ENCODE assay signal across 8 cellular contexts in the genomic region with DNA sequence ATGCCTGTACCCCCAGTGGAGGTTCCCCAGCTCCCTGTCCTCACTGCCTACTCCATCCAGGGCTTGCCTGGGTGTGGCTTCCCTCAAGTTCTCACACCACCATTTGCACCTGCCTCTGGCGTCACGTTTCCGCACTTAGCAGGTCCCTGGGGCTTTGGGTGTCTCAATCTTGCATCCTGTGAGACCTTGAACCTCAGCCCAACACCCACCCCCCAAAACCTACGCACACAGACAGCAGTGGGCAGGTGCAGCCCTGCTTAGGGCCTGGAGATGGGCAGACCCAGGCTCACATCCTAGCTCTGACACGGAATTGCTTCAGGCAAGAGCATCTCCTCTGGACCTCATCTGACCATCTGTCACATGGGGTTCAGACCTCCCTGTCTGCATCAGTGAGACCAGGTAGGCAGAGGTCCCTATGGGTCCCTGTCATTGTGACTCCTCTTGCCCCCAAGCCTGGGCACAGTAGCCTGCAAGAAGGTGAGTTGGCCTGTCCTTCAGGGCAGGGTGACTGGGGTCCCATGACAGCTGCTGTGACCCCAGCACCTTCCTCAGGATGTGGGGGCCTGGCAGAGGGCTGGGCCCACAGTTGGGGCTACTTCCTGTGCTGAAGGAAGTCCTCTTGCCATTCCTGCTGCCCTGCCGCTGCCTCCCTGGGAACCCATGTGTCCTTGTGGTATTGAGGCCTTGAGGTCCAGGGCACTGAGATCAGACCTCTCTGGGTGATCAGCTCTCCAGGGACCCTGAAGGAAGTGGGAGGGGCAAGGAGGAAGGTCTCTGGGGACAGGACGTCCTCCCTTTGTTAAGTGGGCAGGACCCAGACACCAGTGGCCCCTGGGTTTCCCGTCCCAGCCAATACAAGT. TPM values are rescaled to one million over a fixed set of nuclear protein-coding genes. Genes with fewer than 3 reads are reported as not detected.
DNase-seq lines count a peak whose midpoint lies in the region; ATAC-seq and TF ChIP-seq lines count a peak whose summit lies in the region.

No MANE protein-coding gene starts in this region.

- TF ChIP-seq POLR2A in tibial nerve (IDR thresholded peaks at IDR 0.05): no peak

- H3K36me3 Mint-ChIP-seq in activated T-cell treated with anti-CD3 and anti-CD28 coated beads, Interleukin-2, amount 50 U/mL, for 72 hours (ENCODE audit: insufficient read depth in 2 of 2): peaks cover 8 to 9% of the 10 kb centered on the region in 2 donors

- H3K4me1 ChIP-seq in lower lobe of right lung: peaks cover 63% of the 10 kb centered on the region
- H3K4me1 ChIP-seq in tibial nerve: peaks cover 0 to 74% (median 46%) of the 10 kb centered on the region in 4 donors
- peaks cover 11% of the 10 kb centered on the region for H3K4me1 ChIP-seq in A673 (ENCODE audit: insufficient read depth, low read length, poor library complexity, severe bottlenecking)

- no peaks in the 10 kb centered on the region for H3K27me3 Mint-ChIP-seq in activated T-cell treated with anti-CD3 and anti-CD28 coated beads, Interleukin-2, amount 50 U/mL, for 72 hours (ENCODE audit: low read depth)

- peak overlapping the region; percentile 92 for H3K27ac Mint-ChIP-seq in activated T-cell treated with anti-CD3 and anti-CD28 coated beads, Interleukin-2, amount 50 U/mL, for 72 hours

- H3K4me1 Mint-ChIP-seq in activated T-cell treated with anti-CD3 and anti-CD28 coated beads, Interleukin-2, amount 50 U/mL, for 72 hours (ENCODE audit: low read depth): peaks cover 61% of the 10 kb centered on the region

- no peak overlapping the region for H3K4me3 ChIP-seq in Jurkat, Clone E6-1 (ENCODE audit: low read length)
- H3K4me3 ChIP-seq in lower lobe of right lung (peak overlapping the region; percentile 95), tibial nerve (peak overlapping the region; percentile 36 to 90 (median 66)), A673 (ENCODE audit: low read depth, low read length, poor library complexity, severe bottlenecking) (no peak overlapping the region)

- TF ChIP-seq CTCF in lower lobe of right lung (IDR thresholded peaks at IDR 0.05) (no peak), tibial nerve (IDR thresholded peaks at IDR 0.05) (no peak), A673 (conservative IDR thresholded peaks at IDR 0.05; ENCODE audit: low read depth, low read length) (no peak)

- H3K9me3 ChIP-seq in lower lobe of right lung (no peaks in the 10 kb centered on the region), tibial nerve (no peaks in the 10 kb centered on the region), A673 (ENCODE audit: low read depth, low read length, poor library complexity, severe bottlenecking) (no peaks in the 10 kb centered on the region)

- TF ChIP-seq EP300 in tibial nerve (IDR thresholded peaks at IDR 0.05): no peak

- ATAC-seq in activated T-cell treated with anti-CD3 and anti-CD28 coated beads, Interleukin-2, amount 50 U/mL, for 72 hours (replicated peaks in 1 of 2): peak; percentile 7 to 29
- ATAC-seq in lower lobe of right lung: peak; percentile 4 to 19

- BruUV-seq in A673 (replicated peaks; lab: Mats Ljungman, UMichigan): no TSS peak

- peak; percentile 78 for DNase-seq in NK-92 treated with Interleukin-12 subunit alpha and Interleukin-12 subunit beta, amount 100 ng/mL, for 24 hours (lab: John Stamatoyannopoulos, UW)
- no peak for DNase-seq in NK-92 (lab: John Stamatoyannopoulos, UW; ENCODE audit: unreplicated experiment)
- DNase-seq in Jurkat, Clone E6-1 (ENCODE audit: low read depth, low spot score): peak; percentile 49
- peak; percentile 41 to 61 for DNase-seq in activated T-cell treated with anti-CD3 and anti-CD28 coated beads, Interleukin-2, amount 50 U/mL, for 72 hours
- peak; percentile 72 for DNase-seq in lower lobe of right lung
- no peak for DNase-seq in tibial nerve (ENCODE audit: low spot score in 2 of 2)
- DNase-seq in A673 (ENCODE audit: low spot score): no peak
- no peak for DNase-seq in ecto neural progenitor cell (ENCODE audit: low spot score)

- H3K27ac ChIP-seq in lower lobe of right lung (peak overlapping the region; percentile 93), tibial nerve (peak overlapping the region; percentile 57 to 96 (median 90)), A673 (ENCODE audit: low read depth, low read length, poor library complexity, severe bottlenecking) (no peak overlapping the region)

- intact Hi-C loops in lower lobe of right lung (cut with DNase I): no loop called here
- intact Hi-C loops in A673 (cut with micrococcal nuclease; ENCODE audit: unreplicated experiment): no loop called here

- 38 to 49% methylated on average over 8 of the region's 8 CpGs for WGBS in tibial nerve, 2 donors

- POLR2A ChIA-PET in A673 (lab: Charles Lee; ENCODE audit: low non-redundant PET): no interaction called here

- H3K36me3 ChIP-seq in lower lobe of right lung (peaks cover 47% of the 10 kb centered on the region), tibial nerve (peaks cover 0 to 63% (median 16%) of the 10 kb centered on the region in 3 donors), A673 (ENCODE audit: insufficient read depth, low read length, poor library complexity, severe bottlenecking) (peaks cover 19% of the 10 kb centered on the region)

- H3K9me3 Mint-ChIP-seq in activated T-cell treated with anti-CD3 and anti-CD28 coated beads, Interleukin-2, amount 50 U/mL, for 72 hours: no peaks in the 10 kb centered on the region

- CTCF ChIA-PET in A673 (lab: Charles Lee): no interaction called here

- H3K4me3 Mint-ChIP-seq in activated T-cell treated with anti-CD3 and anti-CD28 coated beads, Interleukin-2, amount 50 U/mL, for 72 hours: peak overlapping the region; percentile 96 to 97

- H3K27me3 ChIP-seq in lower lobe of right lung (ENCODE audit: low read depth) (no peaks in the 10 kb centered on the region), tibial nerve (no peaks in the 10 kb centered on the region), A673 (replicated peaks; ENCODE audit: insufficient read depth, low read depth, low read length, poor library complexity) (no peaks in the 10 kb centered on the region)

RNA-seq across cellular contexts. Expression of a gene that starts 2.0 kb away (rescaled TPM):
- 41.1 TPM for polyA plus RNA-seq in Jurkat, Clone E6-1 (2012; ENCODE audit: insufficient read depth, insufficient read length)
- total RNA-seq in activated T-cell treated with anti-CD3 and anti-CD28 coated beads, Interleukin-2, amount 50 U/mL, for 72 hours: 100 to 1,000 TPM; 132 to 137 TPM
- total RNA-seq in lower lobe of right lung (102 TPM), tibial nerve (100 to 1,000 TPM in 1 of 4 donors, 10 to 100 TPM in 3; 50.2 to 103 (median 65.0) TPM), A673 (2021) (30.0 and 43.2 TPM in 2 replicates)

RNA-seq across cellular contexts. Expression of a gene that starts 22.9 kb away (rescaled TPM):
- 56.4 TPM for polyA plus RNA-seq in Jurkat, Clone E6-1 (2012; ENCODE audit: insufficient read depth, insufficient read length)
- total RNA-seq in activated T-cell treated with anti-CD3 and anti-CD28 coated beads, Interleukin-2, amount 50 U/mL, for 72 hours: 100 to 1,000 TPM; 116 to 121 TPM
- total RNA-seq in lower lobe of right lung (68.9 TPM), tibial nerve (10 to 100 TPM; 44.6 to 70.8 (median 51.7) TPM), A673 (2021) (92.0 and 99.3 TPM in 2 replicates)

RNA-seq across cellular contexts. Expression of a gene that starts 24.3 kb away (rescaled TPM):
- 29.9 TPM for polyA plus RNA-seq in Jurkat, Clone E6-1 (2012; ENCODE audit: insufficient read depth, insufficient read length)
- 10 to 100 TPM; 45.9 TPM for total RNA-seq in activated T-cell treated with anti-CD3 and anti-CD28 coated beads, Interleukin-2, amount 50 U/mL, for 72 hours
- total RNA-seq in lower lobe of right lung: 32.4 TPM
- total RNA-seq in tibial nerve: 10 to 100 TPM; 21.0 to 53.4 (median 29.8) TPM
- 63.4 and 68.0 TPM in 2 replicates for total RNA-seq in A673 (2021)

RNA-seq across cellular contexts. Expression of a gene that starts 25.8 kb away (rescaled TPM):
- 37.0 TPM for polyA plus RNA-seq in Jurkat, Clone E6-1 (2012; ENCODE audit: insufficient read depth, insufficient read length)
- total RNA-seq in activated T-cell treated with anti-CD3 and anti-CD28 coated beads, Interleukin-2, amount 50 U/mL, for 72 hours: 10 to 100 TPM; 57.3 to 70.1 TPM
- total RNA-seq in lower lobe of right lung (113 TPM), tibial nerve (100 to 1,000 TPM in 1 of 4 donors, 10 to 100 TPM in 3; 64.2 to 112 (median 83.9) TPM), A673 (2021) (92.8 and 94.2 TPM in 2 replicates)

RNA-seq across cellular contexts. Expression of a gene that starts 44.3 kb away (rescaled TPM):
- polyA plus RNA-seq in Jurkat, Clone E6-1 (2012; ENCODE audit: insufficient read depth, insufficient read length): 1.4 TPM
- total RNA-seq in activated T-cell treated with anti-CD3 and anti-CD28 coated beads, Interleukin-2, amount 50 U/mL, for 72 hours: under 1 TPM; 0.34 to 0.39 TPM
- total RNA-seq in lower lobe of right lung: 1.7 TPM
- total RNA-seq in tibial nerve: 1 to 10 TPM in 2 of 4 donors, under 1 TPM in 1, not detected in 1; 0.63 to 3.3 (median 1.2) TPM
- 1.7 and 2.3 TPM in 2 replicates for total RNA-seq in A673 (2021)

Comparison
In these comparisons a context has a peak if more than half of its experiments do, and no peak if none do; other contexts are left out.
1. DNase-seq: peak in NK-92 treated with Interleukin-12 subunit alpha and Interleukin-12 subunit beta, amount 100 ng/mL, for 24 hours (single experiment), Jurkat, Clone E6-1 (single experiment), activated T-cell treated with anti-CD3 and anti-CD28 coated beads, Interleukin-2, amount 50 U/mL, for 72 hours (2 of 2) and lower lobe of right lung (single experiment); none in NK-92 (single experiment), tibial nerve (0 of 2), A673 (single experiment) and ecto neural progenitor cell (single experiment).
2. H3K4me3 ChIP-seq: peak in lower lobe of right lung (single experiment) and tibial nerve (4 of 4); none in Jurkat, Clone E6-1 (single experiment) and A673 (single experiment).